7 cellular contexts compared by ENCODE assay signal in the genomic region with DNA sequence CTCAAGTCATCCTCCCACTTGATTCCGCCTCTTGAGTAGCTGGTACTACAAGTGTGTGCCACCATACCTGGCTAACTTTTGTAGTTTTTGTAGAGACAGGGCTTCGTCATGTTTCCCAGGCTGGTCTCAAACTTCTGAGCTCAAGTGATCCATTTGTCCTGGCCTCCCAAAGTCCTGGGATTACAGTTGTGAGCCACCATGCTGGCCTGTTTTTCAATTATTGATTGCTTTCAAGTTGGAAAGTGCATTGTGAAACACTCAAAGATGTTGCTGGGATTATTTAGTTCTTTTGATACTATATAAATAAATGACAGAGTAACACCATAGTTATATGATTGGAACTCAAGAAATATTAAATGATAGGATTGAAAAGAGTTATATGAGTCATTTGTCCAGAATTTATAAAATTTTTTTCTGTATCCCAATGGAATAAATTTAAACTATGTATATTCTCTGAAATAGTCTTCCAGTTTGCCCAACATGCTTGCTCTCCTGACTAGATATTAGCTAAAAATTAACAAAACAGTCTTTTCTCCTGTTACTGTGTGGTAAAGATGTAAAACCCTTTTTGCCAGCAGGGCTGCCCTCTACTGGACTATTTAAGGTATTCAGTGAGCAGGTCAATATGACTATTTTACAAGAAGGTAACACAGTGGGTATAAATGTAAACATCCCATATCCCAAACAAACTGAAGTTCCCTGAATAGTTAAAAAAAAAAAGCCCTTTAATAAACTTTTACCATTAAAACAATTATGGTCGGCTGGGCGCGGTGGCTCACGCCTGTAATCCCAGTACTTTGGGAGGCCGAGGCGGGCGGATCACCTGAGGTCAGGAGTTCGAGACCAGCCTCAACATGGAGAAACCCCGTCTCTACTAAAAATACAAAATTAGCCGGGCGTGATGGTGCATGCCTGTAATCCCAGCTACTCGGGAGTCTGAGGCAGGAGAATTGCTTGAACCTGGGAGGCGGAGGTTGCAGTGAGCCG. TPM values are rescaled to one million over a fixed set of nuclear protein-coding genes. Genes with fewer than 3 reads are reported as not detected.
A peak's percentile ranks its signal among the peaks of the same experiment; 100 is the strongest.
DNase-seq lines count a peak whose midpoint lies in the region; ATAC-seq and TF ChIP-seq lines count a peak whose summit lies in the region.

No MANE protein-coding gene starts in this region.

- H3K9me3 ChIP-seq in OCI-LY1 (ENCODE audit: low read length), result no peaks in the 10 kb centered on the region

- peaks cover 18% of the 10 kb centered on the region for H3K4me1 ChIP-seq in OCI-LY1 (ENCODE audit: insufficient read depth, low read length, severe bottlenecking)

- no peak overlapping the region for H3K4me2 ChIP-seq in OCI-LY1 (ENCODE audit: low read length)

- DNase-seq in ELR (ENCODE audit: low read depth), result peak; percentile 76
- peak; percentile 66 for DNase-seq in brain microvascular endothelial cell
- DNase-seq in kidney epithelial cell (ENCODE audit: low read depth), result peak; percentile 50
- peak; percentile 43 for DNase-seq in stromal cell of bone marrow (ENCODE audit: low read depth)

- ATAC-seq in GM19438 (IDR thresholded peaks at IDR 0.05; ENCODE audit: low read depth, unreplicated experiment) (peak; percentile 91), HG03457 (IDR thresholded peaks at IDR 0.05; ENCODE audit: unreplicated experiment) (peak; percentile 85)

- no peaks in the 10 kb centered on the region for H4K20me1 ChIP-seq in OCI-LY1 (ENCODE audit: insufficient read depth, low read length)

- H3K9ac ChIP-seq in OCI-LY1 (ENCODE audit: low read length), result no peak overlapping the region

- H3K27me3 ChIP-seq in OCI-LY1 (ENCODE audit: insufficient read depth, low read length) (no peaks in the 10 kb centered on the region), brain microvascular endothelial cell (replicated peaks) (no peaks in the 10 kb centered on the region), kidney epithelial cell (ENCODE audit: control insufficient read depth, insufficient read depth, low read length) (no peaks in the 10 kb centered on the region)

- no peak overlapping the region for H3K4me3 ChIP-seq in OCI-LY1 (ENCODE audit: low read depth, low read length, poor library complexity, severe bottlenecking)
- no peak overlapping the region for H3K4me3 ChIP-seq in brain microvascular endothelial cell (ENCODE audit: low read depth, low read length)
- no peak overlapping the region for H3K4me3 ChIP-seq in kidney epithelial cell (ENCODE audit: low read depth, low read length)

- H3K36me3 ChIP-seq in OCI-LY1 (ENCODE audit: insufficient read depth, low read length) (peaks cover 24% of the 10 kb centered on the region; the same call in 1 of the 2 replicates), brain microvascular endothelial cell (replicated peaks) (peaks cover 2% of the 10 kb centered on the region), kidney epithelial cell (ENCODE audit: control insufficient read depth, insufficient read depth, low read length) (no peaks in the 10 kb centered on the region)

- no peak overlapping the region for H2AFZ ChIP-seq in OCI-LY1 (ENCODE audit: low read length)

- H3K79me2 ChIP-seq in OCI-LY1 (ENCODE audit: insufficient read depth, low read length), result no peaks in the 10 kb centered on the region

- in situ Hi-C loops in brain microvascular endothelial cell (cut with HindIII; ENCODE audit: low pct_ligation_motif_present, low sequenced_read_pairs), result no loop called here

- TF ChIP-seq CTCF in OCI-LY1 (IDR thresholded peaks at IDR 0.05; ENCODE audit: low read length), result peak; percentile 74
- TF ChIP-seq CTCF in brain microvascular endothelial cell (IDR thresholded peaks at IDR 0.05; ENCODE audit: low read depth, low read length, missing control alignments), result peak; percentile 63
- peak; percentile 73 for TF ChIP-seq CTCF in kidney epithelial cell (IDR thresholded peaks at IDR 0.05; ENCODE audit: insufficient read depth, low read length, poor library complexity, severe bottlenecking)

- H3K9me2 ChIP-seq in OCI-LY1 (ENCODE audit: low read depth, low read length), result no peaks in the 10 kb centered on the region

- no peaks in the 10 kb centered on the region for H3F3A ChIP-seq in OCI-LY1 (ENCODE audit: insufficient read depth, low read length)

- H3K27ac ChIP-seq in OCI-LY1 (ENCODE audit: low read depth, low read length, poor library complexity, severe bottlenecking) (no peak overlapping the region), brain microvascular endothelial cell (peak overlapping the region; percentile 85)

RNA-seq across cellular contexts. Expression of a gene that starts 42.7 kb away (rescaled TPM):
- total RNA-seq in kidney epithelial cell, result 94.1 and 98.6 TPM in 2 replicates
